8 cellular contexts compared by ENCODE assay signal in the genomic region with DNA sequence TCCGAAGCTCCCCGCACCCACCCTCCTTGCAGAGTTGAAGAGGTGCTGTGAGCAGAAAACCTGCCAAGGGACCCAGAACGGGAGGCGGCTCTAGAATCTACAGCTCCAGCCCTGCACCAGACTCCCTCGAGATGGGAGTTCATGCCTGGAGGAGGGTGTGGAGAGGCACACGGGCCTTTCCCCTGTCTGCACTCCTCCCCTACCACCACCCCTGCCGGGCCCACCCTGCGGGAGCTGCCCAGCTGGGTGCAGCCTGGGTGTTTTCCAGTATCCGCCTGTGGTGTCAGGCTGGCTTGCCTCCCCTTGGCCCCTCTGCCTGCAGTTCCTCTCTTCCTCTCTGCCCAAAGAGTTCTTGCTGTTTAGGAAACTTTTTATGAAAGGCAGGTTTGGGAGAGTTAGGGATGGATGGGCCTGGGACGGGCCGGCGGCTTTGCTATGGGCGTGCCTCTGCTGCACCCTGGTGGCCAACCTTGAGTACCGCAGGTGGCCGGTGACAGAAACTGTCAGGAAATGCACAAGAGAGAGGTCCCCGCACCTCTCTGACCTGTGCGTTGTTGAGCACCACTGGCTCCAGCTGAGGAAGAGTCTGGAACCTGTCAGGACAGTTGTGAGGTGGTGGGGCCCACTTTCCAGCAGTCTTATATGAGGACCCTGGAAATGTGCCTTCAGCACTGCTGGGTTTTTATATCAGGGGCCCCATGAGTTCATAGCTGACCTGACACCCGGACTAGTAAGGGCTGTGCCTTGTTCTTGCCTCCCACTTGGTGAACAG.
DNase-seq lines count a peak whose midpoint lies in the region; ATAC-seq and TF ChIP-seq lines count a peak whose summit lies in the region.

No MANE protein-coding gene starts in this region.

- H3K27me3 Mint-ChIP-seq in natural killer cell treated with Interleukin-12 subunit alpha and Interleukin-12 subunit beta and Interleukin-15 and Interleukin-18, amount 100 ng/mL, for 72 hours: no peaks in the 10 kb centered on the region
- no peaks in the 10 kb centered on the region for H3K27me3 Mint-ChIP-seq in stimulated activated naive CD8-positive, alpha-beta T cell treated with anti-CD3 and anti-CD28 coated beads, Interleukin-15, Interleukin-2, amounts not matched to agents 100 ng/mL and 50 ng/mL, for 24 hours

- in situ Hi-C loops in Caki2 (cut with HindIII; ENCODE audit: low pct_unique_long_range_greater_than_20kb, low sequenced_read_pairs): no loop called here

- peak overlapping the region in 1 of 2 donors; percentile 53 for H3K27ac Mint-ChIP-seq in natural killer cell treated with Interleukin-12 subunit alpha and Interleukin-12 subunit beta and Interleukin-15 and Interleukin-18, amount 100 ng/mL, for 72 hours
- H3K27ac Mint-ChIP-seq in stimulated activated naive CD8-positive, alpha-beta T cell treated with anti-CD3 and anti-CD28 coated beads, Interleukin-15, Interleukin-2, amounts not matched to agents 100 ng/mL and 50 ng/mL, for 24 hours: peak overlapping the region; percentile 16

- H3K9me3 Mint-ChIP-seq in natural killer cell treated with Interleukin-12 subunit alpha and Interleukin-12 subunit beta and Interleukin-15 and Interleukin-18, amount 100 ng/mL, for 72 hours: no peaks in the 10 kb centered on the region
- no peaks in the 10 kb centered on the region for H3K9me3 Mint-ChIP-seq in stimulated activated naive CD8-positive, alpha-beta T cell treated with anti-CD3 and anti-CD28 coated beads, Interleukin-15, Interleukin-2, amounts not matched to agents 100 ng/mL and 50 ng/mL, for 24 hours

- no peak overlapping the region for H3K9ac ChIP-seq in OCI-LY3 (ENCODE audit: low read length)

- peaks cover 0 to 11% of the 10 kb centered on the region in 2 donors for H3K4me1 Mint-ChIP-seq in natural killer cell treated with Interleukin-12 subunit alpha and Interleukin-12 subunit beta and Interleukin-15 and Interleukin-18, amount 100 ng/mL, for 72 hours (ENCODE audit: low read depth in 2 of 2)
- H3K4me1 Mint-ChIP-seq in stimulated activated naive CD8-positive, alpha-beta T cell treated with anti-CD3 and anti-CD28 coated beads, Interleukin-15, Interleukin-2, amounts not matched to agents 100 ng/mL and 50 ng/mL, for 24 hours (ENCODE audit: low read depth): peaks cover 22% of the 10 kb centered on the region

- H3K4me3 ChIP-seq in OCI-LY3 (ENCODE audit: low read length) (no peak overlapping the region), esophagus squamous epithelium (no peak overlapping the region)

- H3K9me3 ChIP-seq in OCI-LY3 (ENCODE audit: insufficient read depth, low read length): no peaks in the 10 kb centered on the region
- H3K9me3 ChIP-seq in esophagus squamous epithelium: no peaks in the 10 kb centered on the region

- H3K4me3 Mint-ChIP-seq in natural killer cell treated with Interleukin-12 subunit alpha and Interleukin-12 subunit beta and Interleukin-15 and Interleukin-18, amount 100 ng/mL, for 72 hours: no peak overlapping the region
- no peak overlapping the region for H3K4me3 Mint-ChIP-seq in stimulated activated naive CD8-positive, alpha-beta T cell treated with anti-CD3 and anti-CD28 coated beads, Interleukin-15, Interleukin-2, amounts not matched to agents 100 ng/mL and 50 ng/mL, for 24 hours

- H3K27ac ChIP-seq in OCI-LY3 (ENCODE audit: low read length) (no peak overlapping the region), esophagus squamous epithelium (peak overlapping the region in 3 of 4 donors; percentile 22 to 56 (median 54))

- H3K4me2 ChIP-seq in OCI-LY3 (ENCODE audit: low read length): no peak overlapping the region

- H3K4me1 ChIP-seq in OCI-LY3 (ENCODE audit: low read length) (peaks cover 6% of the 10 kb centered on the region), esophagus squamous epithelium (peaks cover 10 to 47% (median 12%) of the 10 kb centered on the region in 3 donors)

- H3K27me3 ChIP-seq in OCI-LY3 (ENCODE audit: low read depth, low read length) (no peaks in the 10 kb centered on the region), esophagus squamous epithelium (no peaks in the 10 kb centered on the region)

- peak; percentile 95 for TF ChIP-seq CTCF in OCI-LY3 (IDR thresholded peaks at IDR 0.05; ENCODE audit: low read depth, low read length)
- TF ChIP-seq CTCF in esophagus squamous epithelium (IDR thresholded peaks at IDR 0.05): peak; percentile 97 to 100 (median 99)

- intact Hi-C loops in esophagus squamous epithelium (cut with DNase I): loop anchor here (2.0 to 5.0 kb wide), 2 partner anchors 63 to 164 kb away; no protein-coding TSS in a partner anchor

- TF ChIP-seq POLR2A in esophagus squamous epithelium (IDR thresholded peaks at IDR 0.05): no peak

- H3K36me3 ChIP-seq in OCI-LY3 (replicated peaks; ENCODE audit: low read depth, low read length) (no peaks in the 10 kb centered on the region), esophagus squamous epithelium (peaks cover 44 to 99% (median 53%) of the 10 kb centered on the region in 3 donors)

- 0 out of 2 replicates have a peak, but pooled peaks cover 2% of the 10 kb centered on the region for H4K20me1 ChIP-seq in OCI-LY3 (ENCODE audit: insufficient read depth, low read length)

- H3K79me2 ChIP-seq in OCI-LY3 (ENCODE audit: low read length): no peaks in the 10 kb centered on the region

- 22 to 25% methylated on average over 8 to 12 of the region's 18 CpGs for WGBS in esophagus squamous epithelium, 2 donors

- peak; percentile 43 for ATAC-seq in HG03045 (IDR thresholded peaks at IDR 0.05; ENCODE audit: unreplicated experiment)
- ATAC-seq in natural killer cell treated with Interleukin-12 subunit alpha and Interleukin-12 subunit beta and Interleukin-15 and Interleukin-18, amount 100 ng/mL, for 72 hours: peak; percentile 71 to 79

- no peaks in the 10 kb centered on the region for H3K36me3 Mint-ChIP-seq in natural killer cell treated with Interleukin-12 subunit alpha and Interleukin-12 subunit beta and Interleukin-15 and Interleukin-18, amount 100 ng/mL, for 72 hours
- peaks cover 24% of the 10 kb centered on the region for H3K36me3 Mint-ChIP-seq in stimulated activated naive CD8-positive, alpha-beta T cell treated with anti-CD3 and anti-CD28 coated beads, Interleukin-15, Interleukin-2, amounts not matched to agents 100 ng/mL and 50 ng/mL, for 24 hours (ENCODE audit: low read depth)

- no peak overlapping the region for H2AFZ ChIP-seq in OCI-LY3 (ENCODE audit: low read depth, low read length)

- DNase-seq in Caki2 (ENCODE audit: low read depth): peak; percentile 66
- DNase-seq in activated T-cell treated with anti-CD3 and anti-CD28 coated beads for 48 hours (ENCODE audit: low read depth): peak; percentile 65
- no peak for DNase-seq in esophagus squamous epithelium (lab: John Stamatoyannopoulos, UW)
- DNase-seq in natural killer cell treated with Interleukin-12 subunit alpha and Interleukin-12 subunit beta and Interleukin-15 and Interleukin-18, amount 100 ng/mL, for 72 hours (ENCODE audit: low spot score): peak; percentile 78
- no peak for DNase-seq in NK-92 treated with Interleukin-12 subunit alpha and Interleukin-12 subunit beta, amount 100 ng/mL, for 24 hours (lab: John Stamatoyannopoulos, UW)

Comparison
In these comparisons a context has a peak if more than half of its experiments do, and no peak if none do; other contexts are left out.
1. DNase-seq: peak in Caki2 (single experiment), activated T-cell treated with anti-CD3 and anti-CD28 coated beads for 48 hours (single experiment) and natural killer cell treated with Interleukin-12 subunit alpha and Interleukin-12 subunit beta and Interleukin-15 and Interleukin-18, amount 100 ng/mL, for 72 hours (single experiment); none in esophagus squamous epithelium (single experiment) and NK-92 treated with Interleukin-12 subunit alpha and Interleukin-12 subunit beta, amount 100 ng/mL, for 24 hours (single experiment).